8 cellular contexts compared by ENCODE assay signal in the genomic region with DNA sequence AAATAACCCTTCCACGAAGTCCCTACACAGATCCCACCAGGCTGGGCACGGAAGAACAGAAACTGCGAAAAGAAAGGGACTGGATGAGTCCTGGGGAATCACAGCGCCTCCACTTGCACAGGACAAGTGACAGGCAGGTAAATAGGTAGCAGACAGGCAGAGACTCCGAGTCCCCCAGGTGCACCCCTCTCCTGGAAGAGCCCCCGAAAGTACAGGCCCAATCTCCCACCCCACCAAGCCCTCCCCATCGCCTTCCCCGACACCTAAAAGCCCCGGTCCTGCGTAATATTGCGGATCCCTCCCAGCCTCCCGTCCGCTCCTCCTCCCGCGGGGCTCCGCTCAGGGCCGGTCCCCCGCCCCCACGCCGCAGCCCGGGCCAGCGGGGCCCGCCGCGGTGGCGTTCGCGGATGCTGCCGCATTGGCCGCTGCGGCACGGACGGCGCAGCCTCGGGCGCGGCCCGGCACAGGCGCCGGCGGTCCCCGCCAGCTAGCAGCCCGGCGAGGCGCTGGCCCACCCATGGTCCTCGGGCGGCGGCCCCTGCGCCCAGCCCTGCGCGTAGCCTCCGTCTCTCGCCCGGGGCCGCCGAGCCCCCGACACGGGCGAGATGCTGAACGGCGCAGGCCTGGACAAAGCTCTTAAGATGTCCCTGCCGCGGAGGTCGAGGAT. TPM values are rescaled to one million over a fixed set of nuclear protein-coding genes. Genes with fewer than 3 reads are reported as not detected.
DNase-seq lines count a peak whose midpoint lies in the region; ATAC-seq and TF ChIP-seq lines count a peak whose summit lies in the region.

A gene (plus strand): TSS at position 367 of the 667 bp plus-strand sequence. CDS start 239 bp downstream, at position 606.

- DNase-seq in NCI-H2107 treated with DMSO at 0.1 percent for 48 hours (lab: John Stamatoyannopoulos, UW; ENCODE audit: unreplicated experiment) (peak; percentile 8), NCI-H2107 (lab: John Stamatoyannopoulos, UW) (no peak), WTC11 (ENCODE audit: low spot score) (peak; percentile 45), glutamatergic neuron (peak; percentile 65), HCEC 1CT (no peak), mesenteric fat pad (ENCODE audit: low spot score) (no peak)
- DNase-seq in stimulated activated CD4-positive, alpha-beta T cell treated with anti-CD3 and anti-CD28 coated beads, Interleukin-2, amount 100 ng/mL, for 48 hours: no peak

- H3K4me3 Mint-ChIP-seq in WTC11: peak within 1 kb of the TSS; percentile 82
- H3K4me3 Mint-ChIP-seq in glutamatergic neuron (ENCODE audit: unreplicated experiment): peak within 1 kb of the TSS; percentile 92
- H3K4me3 Mint-ChIP-seq in stimulated activated memory B cell treated with anti-CD40 and anti-IgM and Interleukin-4, amounts not matched to agents 10 μg/mL and 1 μg/mL and 100 μg/mL, for 72 hours: peak within 1 kb of the TSS; percentile 32

- CTCF ChIA-PET in WTC11 (lab: Charles Lee): interaction anchor here (0.6 to 0.7 kb wide), 2 partner anchors 1209 to 1323 kb away, joined by 3 read pairs; no protein-coding TSS in a partner anchor

- H3K4me1 Mint-ChIP-seq in WTC11 (peaks cover 29% of the 10 kb centered on the region), glutamatergic neuron (ENCODE audit: low read depth, unreplicated experiment) (peaks cover 26% of the 10 kb centered on the region)
- H3K4me1 Mint-ChIP-seq in stimulated activated memory B cell treated with anti-CD40 and anti-IgM and Interleukin-4, amounts not matched to agents 10 μg/mL and 1 μg/mL and 100 μg/mL, for 72 hours: no peaks in the 10 kb centered on the region

- POLR2A ChIA-PET in WTC11 (lab: Charles Lee): no interaction called here

- H3K27ac Mint-ChIP-seq in WTC11 (no peak within 1 kb of the TSS), glutamatergic neuron (ENCODE audit: unreplicated experiment) (peak within 1 kb of the TSS; percentile 93)
- H3K27ac Mint-ChIP-seq in stimulated activated memory B cell treated with anti-CD40 and anti-IgM and Interleukin-4, amounts not matched to agents 10 μg/mL and 1 μg/mL and 100 μg/mL, for 72 hours: no peak within 1 kb of the TSS

- H3K27me3 Mint-ChIP-seq in WTC11 (ENCODE audit: low read depth): peaks cover 52% of the 10 kb centered on the region
- H3K27me3 Mint-ChIP-seq in glutamatergic neuron (ENCODE audit: unreplicated experiment): peaks cover 21% of the 10 kb centered on the region
- H3K27me3 Mint-ChIP-seq in stimulated activated memory B cell treated with anti-CD40 and anti-IgM and Interleukin-4, amounts not matched to agents 10 μg/mL and 1 μg/mL and 100 μg/mL, for 72 hours: peaks cover 76% of the 10 kb centered on the region

- H3K36me3 Mint-ChIP-seq in WTC11: no peaks in the 10 kb centered on the region
- H3K36me3 Mint-ChIP-seq in glutamatergic neuron (ENCODE audit: unreplicated experiment): peaks cover 10% of the 10 kb centered on the region
- H3K36me3 Mint-ChIP-seq in stimulated activated memory B cell treated with anti-CD40 and anti-IgM and Interleukin-4, amounts not matched to agents 10 μg/mL and 1 μg/mL and 100 μg/mL, for 72 hours: no peaks in the 10 kb centered on the region

- peak; percentile 49 for ATAC-seq in WTC11
- peak; percentile 32 for ATAC-seq in stimulated activated memory B cell treated with anti-CD40 and anti-IgM and Interleukin-4, amounts not matched to agents 10 μg/mL and 1 μg/mL and 100 μg/mL, for 72 hours

- no peaks in the 10 kb centered on the region for H3K9me3 Mint-ChIP-seq in WTC11
- peaks cover 19% of the 10 kb centered on the region for H3K9me3 Mint-ChIP-seq in glutamatergic neuron (ENCODE audit: unreplicated experiment)
- H3K9me3 Mint-ChIP-seq in stimulated activated memory B cell treated with anti-CD40 and anti-IgM and Interleukin-4, amounts not matched to agents 10 μg/mL and 1 μg/mL and 100 μg/mL, for 72 hours: no peaks in the 10 kb centered on the region

- no peak for TF ChIP-seq CTCF in WTC11 (IDR thresholded peaks at IDR 0.05)
- TF ChIP-seq CTCF in glutamatergic neuron (IDR thresholded peaks at IDR 0.05; ENCODE audit: partially characterized antibody, unreplicated experiment): no peak

TF ChIP-seq in WTC11, 78 proteins besides CTCF, POLR2A, EP300 and RAD21:
- TF ChIP-seq, protein P1, sequence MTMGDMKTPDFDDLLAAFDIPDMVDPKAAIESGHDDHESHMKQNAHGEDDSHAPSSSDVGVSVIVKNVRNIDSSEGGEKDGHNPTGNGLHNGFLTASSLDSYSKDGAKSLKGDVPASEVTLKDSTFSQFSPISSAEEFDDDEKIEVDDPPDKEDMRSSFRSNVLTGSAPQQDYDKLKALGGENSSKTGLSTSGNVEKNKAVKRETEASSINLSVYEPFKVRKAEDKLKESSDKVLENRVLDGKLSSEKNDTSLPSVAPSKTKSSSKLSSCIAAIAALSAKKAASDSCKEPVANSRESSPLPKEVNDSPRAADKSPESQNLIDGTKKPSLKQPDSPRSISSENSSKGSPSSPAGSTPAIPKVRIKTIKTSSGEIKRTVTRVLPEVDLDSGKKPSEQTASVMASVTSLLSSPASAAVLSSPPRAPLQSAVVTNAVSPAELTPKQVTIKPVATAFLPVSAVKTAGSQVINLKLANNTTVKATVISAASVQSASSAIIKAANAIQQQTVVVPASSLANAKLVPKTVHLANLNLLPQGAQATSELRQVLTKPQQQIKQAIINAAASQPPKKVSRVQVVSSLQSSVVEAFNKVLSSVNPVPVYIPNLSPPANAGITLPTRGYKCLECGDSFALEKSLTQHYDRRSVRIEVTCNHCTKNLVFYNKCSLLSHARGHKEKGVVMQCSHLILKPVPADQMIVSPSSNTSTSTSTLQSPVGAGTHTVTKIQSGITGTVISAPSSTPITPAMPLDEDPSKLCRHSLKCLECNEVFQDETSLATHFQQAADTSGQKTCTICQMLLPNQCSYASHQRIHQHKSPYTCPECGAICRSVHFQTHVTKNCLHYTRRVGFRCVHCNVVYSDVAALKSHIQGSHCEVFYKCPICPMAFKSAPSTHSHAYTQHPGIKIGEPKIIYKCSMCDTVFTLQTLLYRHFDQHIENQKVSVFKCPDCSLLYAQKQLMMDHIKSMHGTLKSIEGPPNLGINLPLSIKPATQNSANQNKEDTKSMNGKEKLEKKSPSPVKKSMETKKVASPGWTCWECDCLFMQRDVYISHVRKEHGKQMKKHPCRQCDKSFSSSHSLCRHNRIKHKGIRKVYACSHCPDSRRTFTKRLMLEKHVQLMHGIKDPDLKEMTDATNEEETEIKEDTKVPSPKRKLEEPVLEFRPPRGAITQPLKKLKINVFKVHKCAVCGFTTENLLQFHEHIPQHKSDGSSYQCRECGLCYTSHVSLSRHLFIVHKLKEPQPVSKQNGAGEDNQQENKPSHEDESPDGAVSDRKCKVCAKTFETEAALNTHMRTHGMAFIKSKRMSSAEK (CRISPR knock-in tag; IDR thresholded peaks at IDR 0.05; ENCODE audit: borderline replicate concordance): no peak
- TF ChIP-seq ZBTB21 (CRISPR knock-in tag; IDR thresholded peaks at IDR 0.05; ENCODE audit: borderline replicate concordance): no peak
- TF ChIP-seq CREM (CRISPR knock-in tag; IDR thresholded peaks at IDR 0.05): no peak
- TF ChIP-seq ZNF121 (CRISPR knock-in tag; IDR thresholded peaks at IDR 0.05): no peak
- no peak for TF ChIP-seq IRF2 (CRISPR knock-in tag; IDR thresholded peaks at IDR 0.05; ENCODE audit: borderline replicate concordance, low read depth)
- TF ChIP-seq ZNF423 (CRISPR knock-in tag; IDR thresholded peaks at IDR 0.05): no peak

RNA-seq across cellular contexts. Expression of the gene that starts here (rescaled TPM):
- total RNA-seq in WTC11 (2021) (4.0 to 5.2 TPM (median 5.0 TPM) in 3 replicates), glutamatergic neuron (ENCODE audit: unreplicated experiment) (70.1 TPM), mesenteric fat pad (0.10 TPM)

Comparison
In these comparisons a context has a peak if more than half of its experiments do, and no peak if none do; other contexts are left out.
1. RNA of the gene that starts here (total RNA-seq): 70.1 TPM in glutamatergic neuron (single experiment); 4.0 to 5.2 TPM in WTC11 and 0.10 TPM in mesenteric fat pad (single experiment); every median in the first group is over 10 times any median in the second.
2. DNase-seq: peak in NCI-H2107 treated with DMSO at 0.1 percent for 48 hours (single experiment), WTC11 (single experiment) and glutamatergic neuron (single experiment); none in NCI-H2107 (single experiment), HCEC 1CT (single experiment), mesenteric fat pad (single experiment) and stimulated activated CD4-positive, alpha-beta T cell treated with anti-CD3 and anti-CD28 coated beads, Interleukin-2, amount 100 ng/mL, for 48 hours (0 of 2).
3. H3K4me3 Mint-ChIP-seq: peak in every context shown above with its lines; median percentile 92 in glutamatergic neuron; 82 in WTC11; 32 in stimulated activated memory B cell treated with anti-CD40 and anti-IgM and Interleukin-4, amounts not matched to agents 10 μg/mL and 1 μg/mL and 100 μg/mL, for 72 hours.